Comparison of ENCODE assay signal across 7 cellular contexts in genomic region chr3:101780661-101781060, GRCh38. TPM values are rescaled to one million over a fixed set of nuclear protein-coding genes. Genes with fewer than 3 reads are reported as not detected.
A peak's percentile ranks its signal among the peaks of the same experiment; 100 is the strongest.
DNase-seq lines count a peak whose midpoint lies in the region; ATAC-seq and TF ChIP-seq lines count a peak whose summit lies in the region.

No MANE protein-coding gene starts in this region.

- DNase-seq in GM23338 (ENCODE audit: low spot score), result peak; percentile 37
- peak; percentile 50 to 62 for DNase-seq in SJCRH30
- DNase-seq in fibroblast of peridontal ligament (ENCODE audit: extremely low read depth), result peak; percentile 90
- DNase-seq in retina, result peak; percentile 8
- DNase-seq in SKM-1 (lab: John Stamatoyannopoulos, UW; ENCODE audit: unreplicated experiment), result no peak
- no peak for DNase-seq in progenitor cell of endocrine pancreas (ENCODE audit: low spot score, unreplicated experiment)

- H3K4me2 ChIP-seq in GM23338, result peak overlapping the region; percentile 95

- H3K4me3 Mint-ChIP-seq in GM23338, result peak overlapping the region; percentile 84; the same call in 2 of the 3 replicates
- no peak overlapping the region for H3K4me3 Mint-ChIP-seq in progenitor cell of endocrine pancreas (ENCODE audit: low read depth)

- peaks cover 24% of the 10 kb centered on the region for H3K79me2 ChIP-seq in GM23338 (replicated peaks; ENCODE audit: insufficient read depth)

- H3K9me3 ChIP-seq in SJCRH30 (replicated peaks), result no peaks in the 10 kb centered on the region

- H3K4me1 Mint-ChIP-seq in GM23338 (peaks cover 25% of the 10 kb centered on the region), progenitor cell of endocrine pancreas (ENCODE audit: low read depth) (peaks cover 8% of the 10 kb centered on the region)

- H3K27me3 ChIP-seq in GM23338 (ENCODE audit: insufficient read depth) (peaks cover 7% of the 10 kb centered on the region; the same call in 1 of the 2 replicates), SJCRH30 (no peaks in the 10 kb centered on the region)

- H3K9me2 ChIP-seq in GM23338 (ENCODE audit: insufficient read depth), result no peaks in the 10 kb centered on the region

- peaks cover 29% of the 10 kb centered on the region for H3K4me1 ChIP-seq in GM23338 (ENCODE audit: insufficient read depth)
- H3K4me1 ChIP-seq in SJCRH30, result peaks cover 18% of the 10 kb centered on the region

- H3K36me3 ChIP-seq in GM23338 (ENCODE audit: insufficient read depth), result peaks cover 24% of the 10 kb centered on the region
- peaks cover 36% of the 10 kb centered on the region for H3K36me3 ChIP-seq in SJCRH30

- H3F3A ChIP-seq in GM23338 (replicated peaks; ENCODE audit: low read depth), result peaks cover 5% of the 10 kb centered on the region; the same call in 1 of the 2 replicates

- ATAC-seq in GM23338 (no peak), HG03432 (IDR thresholded peaks at IDR 0.05; ENCODE audit: unreplicated experiment) (no peak)

- H4K20me1 ChIP-seq in GM23338 (replicated peaks; ENCODE audit: insufficient read depth), result no peaks in the 10 kb centered on the region

- H3K9me3 Mint-ChIP-seq in GM23338, result no peaks in the 10 kb centered on the region
- H3K9me3 Mint-ChIP-seq in progenitor cell of endocrine pancreas (ENCODE audit: low read depth), result no peaks in the 10 kb centered on the region

- H3K4me3 ChIP-seq in GM23338 (peak overlapping the region; percentile 83), SJCRH30 (peak overlapping the region; percentile 88)

- H3K27ac Mint-ChIP-seq in GM23338 (peak overlapping the region; percentile 31; the same call in 1 of the 2 replicates), progenitor cell of endocrine pancreas (no peak overlapping the region)

- H3K27me3 Mint-ChIP-seq in GM23338 (ENCODE audit: insufficient read depth, low read depth, poor library complexity) (peaks cover 10% of the 10 kb centered on the region), progenitor cell of endocrine pancreas (peaks cover 26% of the 10 kb centered on the region)

- H3K27ac ChIP-seq in GM23338 (ENCODE audit: low read depth), result no peak overlapping the region
- peak overlapping the region; percentile 81 for H3K27ac ChIP-seq in SJCRH30

- H2AFZ ChIP-seq in GM23338, result no peak overlapping the region

- TF ChIP-seq CTCF in GM23338 (conservative IDR thresholded peaks at IDR 0.05; ENCODE audit: low read depth in 2 of 2), result no peak
- no peak for TF ChIP-seq CTCF in progenitor cell of endocrine pancreas (IDR thresholded peaks at IDR 0.05; ENCODE audit: unreplicated experiment)

- H3K36me3 Mint-ChIP-seq in GM23338 (ENCODE audit: low read depth), result peaks cover 28% of the 10 kb centered on the region
- H3K36me3 Mint-ChIP-seq in progenitor cell of endocrine pancreas (ENCODE audit: insufficient read depth), result peaks cover 5% of the 10 kb centered on the region

TF ChIP-seq in GM23338, 12 proteins besides CTCF, POLR2A, EP300 and RAD21 (continues in another document):
- TF ChIP-seq ZNF114 (CRISPR knock-in tag; IDR thresholded peaks at IDR 0.05) (no peak), STAT1 (IDR thresholded peaks at IDR 0.05; ENCODE audit: unreplicated experiment) (no peak), POLR2AphosphoS5 (IDR thresholded peaks at IDR 0.05; ENCODE audit: low read depth) (no peak), EZH2 (IDR thresholded peaks at IDR 0.05; ENCODE audit: low read depth, unreplicated experiment) (no peak), EZH2phosphoT487 (IDR thresholded peaks at IDR 0.05; ENCODE audit: unreplicated experiment) (no peak), REST (IDR thresholded peaks at IDR 0.05; ENCODE audit: unreplicated experiment) (no peak), JUNB (IDR thresholded peaks at IDR 0.05; ENCODE audit: unreplicated experiment) (no peak), NANOG (IDR thresholded peaks at IDR 0.05; ENCODE audit: borderline replicate concordance) (no peak)
- TF ChIP-seq, protein P1, sequence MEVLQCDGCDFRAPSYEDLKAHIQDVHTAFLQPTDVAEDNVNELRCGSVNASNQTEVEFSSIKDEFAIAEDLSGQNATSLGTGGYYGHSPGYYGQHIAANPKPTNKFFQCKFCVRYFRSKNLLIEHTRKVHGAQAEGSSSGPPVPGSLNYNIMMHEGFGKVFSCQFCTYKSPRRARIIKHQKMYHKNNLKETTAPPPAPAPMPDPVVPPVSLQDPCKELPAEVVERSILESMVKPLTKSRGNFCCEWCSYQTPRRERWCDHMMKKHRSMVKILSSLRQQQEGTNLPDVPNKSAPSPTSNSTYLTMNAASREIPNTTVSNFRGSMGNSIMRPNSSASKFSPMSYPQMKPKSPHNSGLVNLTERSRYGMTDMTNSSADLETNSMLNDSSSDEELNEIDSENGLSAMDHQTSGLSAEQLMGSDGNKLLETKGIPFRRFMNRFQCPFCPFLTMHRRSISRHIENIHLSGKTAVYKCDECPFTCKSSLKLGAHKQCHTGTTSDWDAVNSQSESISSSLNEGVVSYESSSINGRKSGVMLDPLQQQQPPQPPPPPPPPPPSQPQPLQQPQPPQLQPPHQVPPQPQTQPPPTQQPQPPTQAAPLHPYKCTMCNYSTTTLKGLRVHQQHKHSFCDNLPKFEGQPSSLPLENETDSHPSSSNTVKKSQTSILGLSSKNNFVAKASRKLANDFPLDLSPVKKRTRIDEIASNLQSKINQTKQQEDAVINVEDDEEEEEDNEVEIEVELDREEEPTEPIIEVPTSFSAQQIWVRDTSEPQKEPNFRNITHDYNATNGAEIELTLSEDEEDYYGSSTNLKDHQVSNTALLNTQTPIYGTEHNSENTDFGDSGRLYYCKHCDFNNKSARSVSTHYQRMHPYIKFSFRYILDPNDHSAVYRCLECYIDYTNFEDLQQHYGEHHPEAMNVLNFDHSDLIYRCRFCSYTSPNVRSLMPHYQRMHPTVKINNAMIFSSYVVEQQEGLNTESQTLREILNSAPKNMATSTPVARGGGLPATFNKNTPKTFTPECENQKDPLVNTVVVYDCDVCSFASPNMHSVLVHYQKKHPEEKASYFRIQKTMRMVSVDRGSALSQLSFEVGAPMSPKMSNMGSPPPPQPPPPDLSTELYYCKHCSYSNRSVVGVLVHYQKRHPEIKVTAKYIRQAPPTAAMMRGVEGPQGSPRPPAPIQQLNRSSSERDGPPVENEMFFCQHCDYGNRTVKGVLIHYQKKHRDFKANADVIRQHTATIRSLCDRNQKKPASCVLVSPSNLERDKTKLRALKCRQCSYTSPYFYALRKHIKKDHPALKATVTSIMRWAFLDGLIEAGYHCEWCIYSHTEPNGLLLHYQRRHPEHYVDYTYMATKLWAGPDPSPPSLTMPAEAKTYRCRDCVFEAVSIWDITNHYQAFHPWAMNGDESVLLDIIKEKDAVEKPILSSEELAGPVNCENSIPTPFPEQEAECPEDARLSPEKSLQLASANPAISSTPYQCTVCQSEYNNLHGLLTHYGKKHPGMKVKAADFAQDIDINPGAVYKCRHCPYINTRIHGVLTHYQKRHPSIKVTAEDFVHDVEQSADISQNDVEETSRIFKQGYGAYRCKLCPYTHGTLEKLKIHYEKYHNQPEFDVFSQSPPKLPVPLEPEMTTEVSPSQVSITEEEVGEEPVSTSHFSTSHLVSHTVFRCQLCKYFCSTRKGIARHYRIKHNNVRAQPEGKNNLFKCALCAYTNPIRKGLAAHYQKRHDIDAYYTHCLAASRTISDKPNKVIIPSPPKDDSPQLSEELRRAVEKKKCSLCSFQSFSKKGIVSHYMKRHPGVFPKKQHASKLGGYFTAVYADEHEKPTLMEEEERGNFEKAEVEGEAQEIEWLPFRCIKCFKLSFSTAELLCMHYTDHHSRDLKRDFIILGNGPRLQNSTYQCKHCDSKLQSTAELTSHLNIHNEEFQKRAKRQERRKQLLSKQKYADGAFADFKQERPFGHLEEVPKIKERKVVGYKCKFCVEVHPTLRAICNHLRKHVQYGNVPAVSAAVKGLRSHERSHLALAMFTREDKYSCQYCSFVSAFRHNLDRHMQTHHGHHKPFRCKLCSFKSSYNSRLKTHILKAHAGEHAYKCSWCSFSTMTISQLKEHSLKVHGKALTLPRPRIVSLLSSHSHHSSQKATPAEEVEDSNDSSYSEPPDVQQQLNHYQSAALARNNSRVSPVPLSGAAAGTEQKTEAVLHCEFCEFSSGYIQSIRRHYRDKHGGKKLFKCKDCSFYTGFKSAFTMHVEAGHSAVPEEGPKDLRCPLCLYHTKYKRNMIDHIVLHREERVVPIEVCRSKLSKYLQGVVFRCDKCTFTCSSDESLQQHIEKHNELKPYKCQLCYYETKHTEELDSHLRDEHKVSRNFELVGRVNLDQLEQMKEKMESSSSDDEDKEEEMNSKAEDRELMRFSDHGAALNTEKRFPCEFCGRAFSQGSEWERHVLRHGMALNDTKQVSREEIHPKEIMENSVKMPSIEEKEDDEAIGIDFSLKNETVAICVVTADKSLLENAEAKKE (CRISPR knock-in tag; IDR thresholded peaks at IDR 0.05), result no peak

RNA-seq across cellular contexts. Expression of gene NXPE3, which starts 1.6 kb away (rescaled TPM):
- total RNA-seq in GM23338 (2014; rRNA removed; shearing (Covaris generic)), result 20.8 and 26.5 TPM in 2 replicates
- 11.7 and 13.3 TPM in 2 replicates for polyA plus RNA-seq in GM23338 (2016; fragmentation: Nextera tagmentation; extraction: Ambion mirVana)
- total RNA-seq in SJCRH30 (2014; rRNA removed; shearing (Covaris generic)), result 28.0 and 30.2 TPM in 2 replicates
- 6.4 and 7.2 TPM in 2 replicates for total RNA-seq in progenitor cell of endocrine pancreas

RNA-seq across cellular contexts. Expression of gene CEP97, which starts 56.2 kb away (rescaled TPM):
- 13.3 and 19.0 TPM in 2 replicates for total RNA-seq in GM23338 (2014; rRNA removed; shearing (Covaris generic))
- polyA plus RNA-seq in GM23338 (2016; fragmentation: Nextera tagmentation; extraction: Ambion mirVana), result 4.8 and 5.0 TPM in 2 replicates
- total RNA-seq in SJCRH30 (2014; rRNA removed; shearing (Covaris generic)), result 46.3 and 48.9 TPM in 2 replicates
- 21.9 and 24.5 TPM in 2 replicates for total RNA-seq in progenitor cell of endocrine pancreas

Comparison
In these comparisons a context has a peak if more than half of its experiments do, and no peak if none do; other contexts are left out.
1. DNase-seq: peak in GM23338 (single experiment), SJCRH30 (2 of 2), fibroblast of peridontal ligament (single experiment) and retina (single experiment); none in SKM-1 (single experiment) and progenitor cell of endocrine pancreas (single experiment).